In genomic region chr7:48126037-48126436, GRCh38 we compare ENCODE assay signal across 21 cellular contexts. TPM values are rescaled to one million over a fixed set of nuclear protein-coding genes. Genes with fewer than 3 reads are reported as not detected.
"Had no signal": no experiment of that assay in that cellular context is flagged by ENCODE, and none has a peak within 500 bp of the region (broad histone marks: within the 10 kb centered on the region; RNA-seq: fewer than 3 reads in every experiment).

No MANE protein-coding gene starts in this region.

- FAIRE-seq: HepG2 had no signal

- H3K9ac ChIP-seq: KMS-11, SK-N-SH had no signal

- H3K27ac ChIP-seq: KMS-11, RWPE1 had no signal

- H3K9me3 ChIP-seq: SK-N-SH had no signal

- ATAC-seq: HepG2, T-cell had no signal

- DNase-seq: IMR-90, Kasumi-1, MM.1S, NCI-H1092 treated with DMSO at 0.1 percent for 48 hours, NCI-H1436, NCI-H1694, NCI-H1930, NCI-H2081, NCI-H2107, NCI-H2227 treated with DMSO at 0.1 percent for 48 hours, NCI-H524, NCI-H69, NCI-H774, SHP77, SK-N-SH, SW 1271, T-cell had no signal

- H3K27ac Mint-ChIP-seq: T-cell had no signal

- H3K4me2 ChIP-seq: KMS-11, SK-N-SH had no signal

- H3K4me3 Mint-ChIP-seq: T-cell had no signal

- H3K4me1 Mint-ChIP-seq: T-cell had no signal

RNA-seq across cellular contexts. Expression of gene ABCA13, which starts 45.2 kb away (rescaled TPM):
- total RNA-seq: HepG2, NCI-H460 had no signal
- polyA plus RNA-seq: SK-N-SH had no signal
